ENCODE assay signal across 9 cellular contexts in genomic region chr17:77316191-77316641, GRCh38.
DNase-seq lines count a peak whose midpoint lies in the region; ATAC-seq and TF ChIP-seq lines count a peak whose summit lies in the region.
"Had no signal": no experiment of that assay in that cellular context is flagged by ENCODE, and none has a peak within 500 bp of the region (broad histone marks: within the 10 kb centered on the region; RNA-seq: fewer than 3 reads in every experiment).

No MANE protein-coding gene starts in this region.

- no peaks in the 10 kb centered on the region for H3K9me3 ChIP-seq in suprapubic skin

- TF ChIP-seq EP300 in suprapubic skin (IDR thresholded peaks at IDR 0.05), result no peak

- TF ChIP-seq POLR2A in suprapubic skin (IDR thresholded peaks at IDR 0.05), result no peak

- H3K4me1 ChIP-seq in suprapubic skin, result peaks cover 62% of the 10 kb centered on the region

- no peaks in the 10 kb centered on the region for H3K36me3 ChIP-seq in brain microvascular endothelial cell (replicated peaks)
- H3K36me3 ChIP-seq in suprapubic skin, result no peaks in the 10 kb centered on the region

- no peak overlapping the region for H3K4me3 ChIP-seq in brain microvascular endothelial cell (ENCODE audit: low read depth, low read length)
- no peak overlapping the region for H3K4me3 ChIP-seq in suprapubic skin

- in situ Hi-C loops in brain microvascular endothelial cell (cut with HindIII; ENCODE audit: low pct_ligation_motif_present, low sequenced_read_pairs), result no loop called here

- TF ChIP-seq CTCF in brain microvascular endothelial cell (IDR thresholded peaks at IDR 0.05; ENCODE audit: low read depth, low read length, missing control alignments) (no peak), suprapubic skin (IDR thresholded peaks at IDR 0.05) (no peak)

- WGBS in suprapubic skin, result 53% methylated on average over 11 of the region's 14 CpGs

- no peak for ATAC-seq in HG03442 (IDR thresholded peaks at IDR 0.05; ENCODE audit: unreplicated experiment)

- H3K27me3 ChIP-seq in brain microvascular endothelial cell (replicated peaks) (no peaks in the 10 kb centered on the region), suprapubic skin (no peaks in the 10 kb centered on the region)

- DNase-seq in HK-2 (ENCODE audit: unreplicated experiment) (peak; percentile 80), brain microvascular endothelial cell (peak; percentile 60), kidney glomerular epithelial cell (lab: John Stamatoyannopoulos, UW) (peak; percentile 55), suprapubic skin (ENCODE audit: low spot score in 2 of 2) (peak; percentile 76 to 82), HuH-7 (ENCODE audit: low spot score) (no peak), KG1 (lab: John Stamatoyannopoulos, UW) (no peak)
- no peak for DNase-seq in activated CD4-positive, CD25-positive, alpha-beta regulatory T cell (lab: John Stamatoyannopoulos, UW)
- DNase-seq: NCI-H2029 treated with DMSO at 0.1 percent for 48 hours had no signal

- H3K27ac ChIP-seq in brain microvascular endothelial cell, result peak overlapping the region; percentile 27
- no peak overlapping the region for H3K27ac ChIP-seq in suprapubic skin

Comparison
In these comparisons a context has a peak if more than half of its experiments do, and no peak if none do; other contexts are left out.
1. DNase-seq: peak in HK-2 (single experiment), brain microvascular endothelial cell (single experiment), kidney glomerular epithelial cell (single experiment) and suprapubic skin (2 of 2); none in activated CD4-positive, CD25-positive, alpha-beta regulatory T cell (0 of 4), HuH-7 (single experiment) and KG1 (single experiment).